Comparison of ENCODE assay signal across 25 cellular contexts in genomic region chr5:158914008-158914407, GRCh38.
A peak's percentile ranks its signal among the peaks of the same experiment; 100 is the strongest.
DNase-seq lines count a peak whose midpoint lies in the region; ATAC-seq and TF ChIP-seq lines count a peak whose summit lies in the region.
"Had no signal": no experiment of that assay in that cellular context is flagged by ENCODE, and none has a peak within 500 bp of the region (broad histone marks: within the 10 kb centered on the region; RNA-seq: fewer than 3 reads in every experiment).

No MANE protein-coding gene starts in this region.

- intact Hi-C loops in right lobe of liver (cut with DNase I) = no loop called here

- H3K27me3 ChIP-seq in HAP-1 (ENCODE audit: low read depth) (no peaks in the 10 kb centered on the region), right lobe of liver (no peaks in the 10 kb centered on the region)

- TF ChIP-seq POLR2A in right lobe of liver (IDR thresholded peaks at IDR 0.05) = no peak

- H3K9me3 Mint-ChIP-seq in nephron = no peaks in the 10 kb centered on the region
- no peaks in the 10 kb centered on the region for H3K9me3 Mint-ChIP-seq in stimulated activated naive B cell treated with anti-CD40 and anti-IgM and Interleukin-4, amounts not matched to agents 10 μg/mL and 1 μg/mL and 100 μg/mL, for 72 hours
- H3K9me3 Mint-ChIP-seq: CD14-positive monocyte; CD8-positive, alpha-beta memory T cell; H9; HFFc6 had no signal

- H3K27ac Mint-ChIP-seq in nephron = peak overlapping the region in 2 of 3 experiments; percentile 66 to 68
- H3K27ac Mint-ChIP-seq in stimulated activated naive B cell treated with anti-CD40 and anti-IgM and Interleukin-4, amounts not matched to agents 10 μg/mL and 1 μg/mL and 100 μg/mL, for 72 hours = peak overlapping the region; percentile 21
- H3K27ac Mint-ChIP-seq: CD14-positive monocyte, H9, HFFc6 had no signal

- no peak for ATAC-seq in stimulated activated naive B cell treated with anti-CD40 and anti-IgM and Interleukin-4, amounts not matched to agents 10 μg/mL and 1 μg/mL and 100 μg/mL, for 72 hours (replicated peaks)
- no peak for ATAC-seq in HG02973 (IDR thresholded peaks at IDR 0.05; ENCODE audit: unreplicated experiment)
- ATAC-seq in right lobe of liver = no peak
- ATAC-seq: PC-3 had no signal

- DNase-seq in DMS 273 treated with DMSO at 0.1 percent for 48 hours (lab: John Stamatoyannopoulos, UW) (peak; percentile 39), NCI-H524 treated with DMSO at 0.1 percent for 48 hours (lab: John Stamatoyannopoulos, UW) (peak; percentile 56), HAP-1 (ENCODE audit: low spot score in 2 of 2) (no peak), NCI-H128 (lab: John Stamatoyannopoulos, UW; ENCODE audit: unreplicated experiment) (no peak), right lobe of liver (no peak)
- no peak for DNase-seq in stimulated activated naive B cell treated with anti-CD40 and anti-IgM and Interleukin-4, amounts not matched to agents 10 μg/mL and 1 μg/mL and 100 μg/mL, for 72 hours
- DNase-seq: CD8-positive, alpha-beta memory T cell; DMS153; DND-41; GM23248; H9; HFFc6; IMR-90; NCI-H1048; NCI-H1417 treated with DMSO at 0.1 percent for 48 hours; NCI-H1694 treated with DMSO at 0.1 percent for 48 hours; NCI-H2081; NCI-H2227 treated with DMSO at 0.1 percent for 48 hours; NCI-H774; PC-3; SK-N-SH had no signal

- H3K4me3 Mint-ChIP-seq in nephron = no peak overlapping the region
- no peak overlapping the region for H3K4me3 Mint-ChIP-seq in stimulated activated naive B cell treated with anti-CD40 and anti-IgM and Interleukin-4, amounts not matched to agents 10 μg/mL and 1 μg/mL and 100 μg/mL, for 72 hours
- H3K4me3 Mint-ChIP-seq: CD14-positive monocyte; CD8-positive, alpha-beta memory T cell; H9; HFFc6 had no signal

- in situ Hi-C loops in HAP-1 (cut with MboI; ENCODE audit: low sequenced_read_pairs) = no loop called here

- H3K4me1 ChIP-seq in HAP-1 = no peaks in the 10 kb centered on the region
- no peaks in the 10 kb centered on the region for H3K4me1 ChIP-seq in right lobe of liver

- 81% methylated on average over 2 of the region's 2 CpGs for WGBS in right lobe of liver (ENCODE audit: insufficient coverage, low coverage, low lambda C conversion rate, missing lambda C conversion rate)

- peaks cover 12% of the 10 kb centered on the region for H3K4me1 Mint-ChIP-seq in nephron
- H3K4me1 Mint-ChIP-seq in stimulated activated naive B cell treated with anti-CD40 and anti-IgM and Interleukin-4, amounts not matched to agents 10 μg/mL and 1 μg/mL and 100 μg/mL, for 72 hours = peaks cover 53 to 88% of the 10 kb centered on the region in 2 donors
- H3K4me1 Mint-ChIP-seq: CD14-positive monocyte; CD8-positive, alpha-beta memory T cell had no signal

- TF ChIP-seq CTCF in nephron (IDR thresholded peaks at IDR 0.05; ENCODE audit: unreplicated experiment in 3 of 3) (no peak), right lobe of liver (IDR thresholded peaks at IDR 0.05) (no peak)

- peaks cover 5% of the 10 kb centered on the region for H3K27me3 Mint-ChIP-seq in nephron (ENCODE audit: low read depth)
- H3K27me3 Mint-ChIP-seq in stimulated activated naive B cell treated with anti-CD40 and anti-IgM and Interleukin-4, amounts not matched to agents 10 μg/mL and 1 μg/mL and 100 μg/mL, for 72 hours = no peaks in the 10 kb centered on the region

- H3K27ac ChIP-seq in right lobe of liver = no peak overlapping the region
- H3K27ac ChIP-seq: GM23248, KMS-11 had no signal

- H3K36me3 ChIP-seq in HAP-1 (replicated peaks) (no peaks in the 10 kb centered on the region), right lobe of liver (no peaks in the 10 kb centered on the region)

- H3K9me3 ChIP-seq in HAP-1 (no peaks in the 10 kb centered on the region), right lobe of liver (no peaks in the 10 kb centered on the region)
- H3K9me3 ChIP-seq: SK-N-SH had no signal

- H3K36me3 Mint-ChIP-seq in nephron (ENCODE audit: low read depth) = no peaks in the 10 kb centered on the region
- peaks cover 15 to 31% of the 10 kb centered on the region in 2 donors for H3K36me3 Mint-ChIP-seq in stimulated activated naive B cell treated with anti-CD40 and anti-IgM and Interleukin-4, amounts not matched to agents 10 μg/mL and 1 μg/mL and 100 μg/mL, for 72 hours
- H3K36me3 Mint-ChIP-seq: CD14-positive monocyte; CD8-positive, alpha-beta memory T cell had no signal

- H3K4me3 ChIP-seq in HAP-1 (no peak overlapping the region), right lobe of liver (no peak overlapping the region)
- H3K4me3 ChIP-seq: GM23248 had no signal

Comparison
In these comparisons a context has a peak if more than half of its experiments do, and no peak if none do; other contexts are left out.
1. DNase-seq: peak in DMS 273 treated with DMSO at 0.1 percent for 48 hours (single experiment) and NCI-H524 treated with DMSO at 0.1 percent for 48 hours (single experiment); none in stimulated activated naive B cell treated with anti-CD40 and anti-IgM and Interleukin-4, amounts not matched to agents 10 μg/mL and 1 μg/mL and 100 μg/mL, for 72 hours (single experiment), HAP-1 (0 of 2), NCI-H128 (single experiment) and right lobe of liver (0 of 3).